ENCODE assay signal across 31 cellular contexts in the genomic region with DNA sequence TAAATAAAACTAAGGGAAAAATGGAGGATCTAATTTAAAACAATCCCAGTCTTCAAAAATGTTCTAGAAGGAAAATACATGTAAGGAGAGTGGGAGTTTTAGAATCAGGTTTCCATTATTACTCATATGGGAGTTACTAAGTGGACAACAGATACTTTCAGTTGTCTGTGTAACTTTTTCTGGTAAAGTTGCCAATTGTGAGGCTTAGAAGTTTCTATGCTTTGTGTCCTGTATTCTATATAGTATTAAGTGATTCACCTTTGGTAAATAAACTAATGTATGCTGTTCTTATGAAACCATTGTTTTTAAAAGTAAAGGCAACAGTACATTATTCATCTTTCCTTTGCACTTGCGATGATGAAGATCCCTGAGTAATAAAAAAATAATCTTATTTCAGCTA.
"Had no signal": no experiment of that assay in that cellular context is flagged by ENCODE, and none has a peak within 500 bp of the region (broad histone marks: within the 10 kb centered on the region; RNA-seq: fewer than 3 reads in every experiment).

No MANE protein-coding gene starts in this region.

- DNase-seq: activated B cell treated with CpG ODN at 0.5 μM for 24 hours; activated CD4-positive, alpha-beta memory T cell treated with anti-CD3 and anti-CD28 coated beads for 36 hours; activated CD4-positive, alpha-beta T cell treated with anti-CD3 and anti-CD28 coated beads for 4 hours; activated CD4-positive, alpha-beta T cell treated with anti-CD3 and anti-CD28 coated beads, Interleukin-2, amount 50 U/mL, for 1 hour; activated CD4-positive, CD25-positive, alpha-beta regulatory T cell treated with anti-CD3 and anti-CD28 coated beads, Interleukin-2, amount 50 U/mL, for 72 hours; activated CD8-positive, alpha-beta memory T cell treated with anti-CD3 and anti-CD28 coated beads, Interleukin-2, amount 50 U/mL, for 4 hours; activated gamma-delta T cell treated with Interleukin-2 at 50 U/mL for 16 hours; activated naive CD4-positive, alpha-beta T cell treated with anti-CD3 and anti-CD28 coated beads for 36 hours; activated T-cell treated with anti-CD3 and anti-CD28 coated beads for 4 hours; activated T-cell treated with anti-CD3 and anti-CD28 coated beads, Interleukin-2, amount 50 U/mL, for 4 hours; anterior cingulate cortex; MG63; NCI-H1048; NCI-H1105 treated with DMSO at 0.1 percent for 48 hours; NCI-H1436; NCI-H1694; NCI-H1930; NCI-H2081 treated with DMSO at 0.1 percent for 48 hours; NCI-H226; NCI-H524 treated with DMSO at 0.1 percent for 48 hours; PC-9; Right ventricle myocardium superior; SW 1271; T-helper 1 cell; T-helper 2 cell; T-helper 9 cell had no signal

- H2AFZ ChIP-seq: PC-9 had no signal

- ATAC-seq: activated naive CD4-positive, alpha-beta T cell treated with anti-CD3 and anti-CD28 coated beads, Interleukin-2, amount 50 U/mL, for 72 hours; activated T-cell treated with anti-CD3 and anti-CD28 coated beads, Interleukin-2, amount 50 U/mL, for 4 hours; K562 had no signal

- H3K36me3 ChIP-seq: cardiac muscle cell, MG63 had no signal

- H3K4me3 ChIP-seq: cardiac muscle cell, K562, MG63, PC-9 had no signal

- H3K27ac ChIP-seq: cardiac muscle cell, PC-9, RWPE1, VCaP had no signal

- H3K27me3 ChIP-seq: cardiac muscle cell, MG63 had no signal

- H3K9me3 ChIP-seq: MG63 had no signal
